21 cellular contexts compared by ENCODE assay signal in genomic region chr6:113833537-113833936, GRCh38. TPM values are rescaled to one million over a fixed set of nuclear protein-coding genes. Genes with fewer than 3 reads are reported as not detected.
A peak's percentile ranks its signal among the peaks of the same experiment; 100 is the strongest.
DNase-seq lines count a peak whose midpoint lies in the region; ATAC-seq, FAIRE-seq and TF ChIP-seq lines count a peak whose summit lies in the region.
"Had no signal": no experiment of that assay in that cellular context is flagged by ENCODE, and none has a peak within 500 bp of the region (broad histone marks: within the 10 kb centered on the region; RNA-seq: fewer than 3 reads in every experiment).

No MANE protein-coding gene starts in this region.

- TF ChIP-seq POLR2A in GM12892 (IDR thresholded peaks at IDR 0.05; ENCODE audit: low read depth, low read length) = no peak

- H3K4me3 ChIP-seq in fibroblast of villous mesenchyme (ENCODE audit: low read depth, low read length) = no peak overlapping the region
- H3K4me3 ChIP-seq: ovary, sigmoid colon had no signal

- FAIRE-seq in GM12892 (lab: Jason Lieb, UNC) = no peak
- FAIRE-seq: H1, HepG2, islet of Langerhans had no signal

- TF ChIP-seq CTCF in fibroblast of villous mesenchyme (IDR thresholded peaks at IDR 0.05; ENCODE audit: insufficient read depth, low read depth, low read length) = no peak

- ATAC-seq in HG03571 (IDR thresholded peaks at IDR 0.05; ENCODE audit: unreplicated experiment) (no peak), GM21528 (IDR thresholded peaks at IDR 0.05; ENCODE audit: low FRiP score, unreplicated experiment) (no peak)
- ATAC-seq: activated CD4-positive, alpha-beta T cell treated with anti-CD3 and anti-CD28 coated beads for 36 hours; activated CD8-positive, alpha-beta memory T cell treated with anti-CD3 and anti-CD28 coated beads, Interleukin-2, amount 10 ng/mL, durations not matched to agents 7 days and 5 days; activated T-helper 17 cell treated with anti-CD3 and anti-CD28 coated beads, Interleukin-2, amount 50 U/mL, for 72 hours; HepG2 had no signal

- DNase-seq in EH (ENCODE audit: low read depth) (peak; percentile 54), LHCN-M2 (ENCODE audit: low read depth) (peak; percentile 48), amniotic epithelial cell (ENCODE audit: low read depth) (peak; percentile 63), fibroblast of villous mesenchyme (ENCODE audit: low read depth) (peak; percentile 53), NCI-H146 treated with DMSO at 0.1 percent for 48 hours (lab: John Stamatoyannopoulos, UW; ENCODE audit: unreplicated experiment) (no peak), GM12892 (ENCODE audit: insufficient read length) (no peak)
- DNase-seq: activated CD4-positive, alpha-beta T cell treated with anti-CD3 and anti-CD28 coated beads for 36 hours; activated CD8-positive, alpha-beta memory T cell treated with anti-CD3 and anti-CD28 coated beads, Interleukin-2, amount 10 ng/mL, durations not matched to agents 7 days and 5 days; activated naive CD8-positive, alpha-beta T cell treated with anti-CD3 and anti-CD28 coated beads, Interleukin-2, amount 10 ng/mL, durations not matched to agents 7 days and 5 days; central memory CD4-positive, alpha-beta T cell; DMS79 treated with DMSO at 0.1 percent for 48 hours; NCI-H146; ovary; sigmoid colon; stimulated activated naive CD4-positive, alpha-beta T cell had no signal

RNA-seq across cellular contexts. Expression of gene MARCKS, which starts 23.6 kb away (rescaled TPM):
- 95.0 and 98.7 TPM in 2 replicates for total RNA-seq in LHCN-M2 (2014; rRNA removed)
- polyA plus RNA-seq in LHCN-M2 (2012) = 85.7 TPM
- 263 TPM in 2 replicates for total RNA-seq in fibroblast of villous mesenchyme
- polyA plus RNA-seq in GM12892 (2012; ENCODE audit: missing spikeins) = 78.9 TPM

Comparison
In these comparisons a context has a peak if more than half of its experiments do, and no peak if none do; other contexts are left out.
1. DNase-seq: peak in EH (single experiment), LHCN-M2 (single experiment), amniotic epithelial cell (single experiment) and fibroblast of villous mesenchyme (single experiment); none in NCI-H146 treated with DMSO at 0.1 percent for 48 hours (single experiment) and GM12892 (single experiment).